Comparison of ENCODE assay signal across 15 cellular contexts in genomic region chr19:10725415-10725814, GRCh38. TPM values are rescaled to one million over a fixed set of nuclear protein-coding genes. Genes with fewer than 3 reads are reported as not detected.
DNase-seq lines count a peak whose midpoint lies in the region; ATAC-seq and TF ChIP-seq lines count a peak whose summit lies in the region.
"Had no signal": no experiment of that assay in that cellular context is flagged by ENCODE, and none has a peak within 500 bp of the region (broad histone marks: within the 10 kb centered on the region; RNA-seq: fewer than 3 reads in every experiment).

No MANE protein-coding gene starts in this region.

- no peak overlapping the region for H3K14ac ChIP-seq in trophoblast cell (ENCODE audit: low read length)

- H3K27me3 ChIP-seq in trophoblast cell (ENCODE audit: insufficient read depth, low read length) = no peaks in the 10 kb centered on the region

- H4K91ac ChIP-seq in trophoblast cell (ENCODE audit: low read depth, low read length) = no peak overlapping the region

- no peak overlapping the region for H3K27ac ChIP-seq in trophoblast cell (ENCODE audit: low read depth, low read length)

- H3K9me3 Mint-ChIP-seq in natural killer cell = no peaks in the 10 kb centered on the region
- no peaks in the 10 kb centered on the region for H3K9me3 Mint-ChIP-seq in natural killer cell treated with Interleukin-12 subunit alpha and Interleukin-12 subunit beta and Interleukin-15 and Interleukin-18, amount 100 ng/mL, for 72 hours
- H3K9me3 Mint-ChIP-seq in central memory CD8-positive, alpha-beta T cell = no peaks in the 10 kb centered on the region
- H3K9me3 Mint-ChIP-seq: CD8-positive, alpha-beta T cell had no signal

- peaks cover 36 to 53% of the 10 kb centered on the region in 2 donors for H3K4me1 Mint-ChIP-seq in natural killer cell
- H3K4me1 Mint-ChIP-seq in natural killer cell treated with Interleukin-12 subunit alpha and Interleukin-12 subunit beta and Interleukin-15 and Interleukin-18, amount 100 ng/mL, for 72 hours (ENCODE audit: low read depth in 2 of 2) = peaks cover 46 to 52% of the 10 kb centered on the region in 2 donors
- H3K4me1 Mint-ChIP-seq in central memory CD8-positive, alpha-beta T cell = peaks cover 56% of the 10 kb centered on the region

- peak overlapping the region; percentile 69 to 92 for H3K27ac Mint-ChIP-seq in natural killer cell
- no peak overlapping the region for H3K27ac Mint-ChIP-seq in natural killer cell treated with Interleukin-12 subunit alpha and Interleukin-12 subunit beta and Interleukin-15 and Interleukin-18, amount 100 ng/mL, for 72 hours
- H3K27ac Mint-ChIP-seq in central memory CD8-positive, alpha-beta T cell (ENCODE audit: low read depth) = peak overlapping the region; percentile 38
- H3K27ac Mint-ChIP-seq: B cell had no signal

- CTCF ChIA-PET in GM10248 (lab: Yijun Ruan, JAX) = interaction anchor here (9.7 kb wide), 1 partner anchor 139 kb away, joined by 107 read pairs; no protein-coding TSS in a partner anchor

- no peaks in the 10 kb centered on the region for H3K79me1 ChIP-seq in trophoblast cell (ENCODE audit: low read length)

- no peaks in the 10 kb centered on the region for H3K9me3 ChIP-seq in trophoblast cell (ENCODE audit: insufficient read depth, low read depth, low read length)

- H3K4me2 ChIP-seq in trophoblast cell (ENCODE audit: low read length) = no peak overlapping the region

- H3K4me3 Mint-ChIP-seq in natural killer cell = no peak overlapping the region
- no peak overlapping the region for H3K4me3 Mint-ChIP-seq in natural killer cell treated with Interleukin-12 subunit alpha and Interleukin-12 subunit beta and Interleukin-15 and Interleukin-18, amount 100 ng/mL, for 72 hours
- H3K4me3 Mint-ChIP-seq in central memory CD8-positive, alpha-beta T cell = no peak overlapping the region
- H3K4me3 Mint-ChIP-seq: B cell; CD8-positive, alpha-beta T cell had no signal

- no peak for DNase-seq in natural killer cell
- DNase-seq in natural killer cell treated with Interleukin-12 subunit alpha and Interleukin-12 subunit beta and Interleukin-15 and Interleukin-18, amount 100 ng/mL, for 72 hours (ENCODE audit: low spot score) = no peak
- DNase-seq in central memory CD8-positive, alpha-beta T cell (ENCODE audit: low spot score in 2 of 2) = no peak
- DNase-seq in trophoblast cell = no peak
- no peak for DNase-seq in hepatic stellate cell (ENCODE audit: low spot score)
- no peak for DNase-seq in GM10248 (ENCODE audit: extremely low spot score)
- DNase-seq in DMS 273 (lab: John Stamatoyannopoulos, UW; ENCODE audit: unreplicated experiment) = no peak
- DNase-seq: CD8-positive, alpha-beta T cell; DMS79 treated with DMSO at 0.1 percent for 48 hours; HCEC 1CT; NCI-H1105 treated with DMSO at 0.1 percent for 48 hours; NCI-H2029 treated with DMSO at 0.1 percent for 48 hours; NCI-H748 treated with DMSO at 0.1 percent for 48 hours; PC-3 had no signal

- no CpG with 5 or more reads among the region's 4 CpGs for WGBS in trophoblast cell (ENCODE audit: extremely low coverage, insufficient coverage, insufficient read length)

- ATAC-seq in natural killer cell = no peak
- no peak for ATAC-seq in natural killer cell treated with Interleukin-12 subunit alpha and Interleukin-12 subunit beta and Interleukin-15 and Interleukin-18, amount 100 ng/mL, for 72 hours
- ATAC-seq in central memory CD8-positive, alpha-beta T cell (replicated peaks; ENCODE audit: extremely low read depth, poor library complexity, severe bottlenecking) = no peak
- ATAC-seq: CD8-positive, alpha-beta T cell; PC-3 had no signal

- H3K18ac ChIP-seq in trophoblast cell (ENCODE audit: low read length) = no peak overlapping the region

- peak overlapping the region; percentile 77 for H3K4ac ChIP-seq in trophoblast cell (ENCODE audit: low read depth, low read length)

- no peak overlapping the region for H3K23ac ChIP-seq in trophoblast cell (ENCODE audit: low read length)

- peaks cover 6 to 8% of the 10 kb centered on the region in 2 experiments for H3K4me1 ChIP-seq in trophoblast cell (ENCODE audit: control insufficient read depth in 1 of 2, insufficient read depth in 2 of 2, low read length in 2 of 2)

- H4K8ac ChIP-seq in trophoblast cell (ENCODE audit: low read depth, low read length) = no peak overlapping the region

- peaks cover 32% of the 10 kb centered on the region for H3K79me2 ChIP-seq in trophoblast cell (ENCODE audit: control insufficient read depth, insufficient read depth, low read length, poor library complexity)

- H2BK5ac ChIP-seq in trophoblast cell (ENCODE audit: low read depth, low read length, poor library complexity) = no peak overlapping the region

- intact Hi-C loops in natural killer cell (cut with micrococcal nuclease) = no loop called here

- H3K36me3 Mint-ChIP-seq in natural killer cell = no peaks in the 10 kb centered on the region
- H3K36me3 Mint-ChIP-seq in natural killer cell treated with Interleukin-12 subunit alpha and Interleukin-12 subunit beta and Interleukin-15 and Interleukin-18, amount 100 ng/mL, for 72 hours = peaks cover 5% of the 10 kb centered on the region
- peaks cover 31% of the 10 kb centered on the region for H3K36me3 Mint-ChIP-seq in central memory CD8-positive, alpha-beta T cell (ENCODE audit: insufficient read depth)

- no peak overlapping the region for H2AFZ ChIP-seq in trophoblast cell (ENCODE audit: insufficient read depth, low read length, poor library complexity)

- no peak overlapping the region for H3K9ac ChIP-seq in trophoblast cell (ENCODE audit: low read length)

- no peak overlapping the region for H4K12ac ChIP-seq in trophoblast cell (ENCODE audit: low read depth, low read length)

- H2BK12ac ChIP-seq in trophoblast cell (ENCODE audit: low read length) = no peak overlapping the region

- H2BK120ac ChIP-seq in trophoblast cell (ENCODE audit: insufficient read depth, low read length, poor library complexity) = no peak overlapping the region

- TF ChIP-seq CTCF in natural killer cell (IDR thresholded peaks at IDR 0.05) (no peak), GM10248 (IDR thresholded peaks at IDR 0.05; ENCODE audit: control extremely low read depth, extremely low read depth, low read depth, missing control alignments) (no peak)

- peaks cover 9 to 16% of the 10 kb centered on the region in 2 experiments for H3K36me3 ChIP-seq in trophoblast cell (ENCODE audit: control insufficient read depth in 1 of 2, insufficient read depth in 2 of 2, low read length in 2 of 2)

- H3K4me3 ChIP-seq in trophoblast cell (ENCODE audit: low read depth, low read length) = no peak overlapping the region

- H2AK5ac ChIP-seq in trophoblast cell (ENCODE audit: low read length) = no peak overlapping the region

- no peaks in the 10 kb centered on the region for H3K27me3 Mint-ChIP-seq in natural killer cell (ENCODE audit: low read depth in 2 of 2)
- no peaks in the 10 kb centered on the region for H3K27me3 Mint-ChIP-seq in natural killer cell treated with Interleukin-12 subunit alpha and Interleukin-12 subunit beta and Interleukin-15 and Interleukin-18, amount 100 ng/mL, for 72 hours
- no peaks in the 10 kb centered on the region for H3K27me3 Mint-ChIP-seq in central memory CD8-positive, alpha-beta T cell
- H3K27me3 Mint-ChIP-seq: B cell had no signal

- POLR2A ChIA-PET in GM10248 (lab: Yijun Ruan, JAX) = no interaction called here

RNA-seq across cellular contexts. Expression of gene DNM2, which starts 7.5 kb away (rescaled TPM):
- 100 to 1,000 TPM; 419 to 491 (median 428) TPM for total RNA-seq in natural killer cell
- 100 to 1,000 TPM; 403 to 422 TPM for total RNA-seq in natural killer cell treated with Interleukin-12 subunit alpha and Interleukin-12 subunit beta and Interleukin-15 and Interleukin-18, amount 100 ng/mL, for 72 hours
- polyA plus RNA-seq in trophoblast cell (2013) = 95.3 and 98.4 TPM in 2 replicates

RNA-seq across cellular contexts. Expression of gene QTRT1, which starts 24.2 kb away (rescaled TPM):
- 10 to 100 TPM; 29.0 to 37.5 (median 29.9) TPM for total RNA-seq in natural killer cell
- total RNA-seq in natural killer cell treated with Interleukin-12 subunit alpha and Interleukin-12 subunit beta and Interleukin-15 and Interleukin-18, amount 100 ng/mL, for 72 hours = 100 to 1,000 TPM in 1 of 2 donors, 10 to 100 TPM in 1; 32.0 to 110 TPM
- 8.4 and 8.7 TPM in 2 replicates for polyA plus RNA-seq in trophoblast cell (2013)

Comparison
In these comparisons a context has a peak if more than half of its experiments do, and no peak if none do; other contexts are left out.
1. H3K27ac Mint-ChIP-seq: peak in natural killer cell (2 of 2) and central memory CD8-positive, alpha-beta T cell (single experiment); none in natural killer cell treated with Interleukin-12 subunit alpha and Interleukin-12 subunit beta and Interleukin-15 and Interleukin-18, amount 100 ng/mL, for 72 hours (0 of 2).